Comparison of ENCODE assay signal across 1 cellular context in the genomic region with DNA sequence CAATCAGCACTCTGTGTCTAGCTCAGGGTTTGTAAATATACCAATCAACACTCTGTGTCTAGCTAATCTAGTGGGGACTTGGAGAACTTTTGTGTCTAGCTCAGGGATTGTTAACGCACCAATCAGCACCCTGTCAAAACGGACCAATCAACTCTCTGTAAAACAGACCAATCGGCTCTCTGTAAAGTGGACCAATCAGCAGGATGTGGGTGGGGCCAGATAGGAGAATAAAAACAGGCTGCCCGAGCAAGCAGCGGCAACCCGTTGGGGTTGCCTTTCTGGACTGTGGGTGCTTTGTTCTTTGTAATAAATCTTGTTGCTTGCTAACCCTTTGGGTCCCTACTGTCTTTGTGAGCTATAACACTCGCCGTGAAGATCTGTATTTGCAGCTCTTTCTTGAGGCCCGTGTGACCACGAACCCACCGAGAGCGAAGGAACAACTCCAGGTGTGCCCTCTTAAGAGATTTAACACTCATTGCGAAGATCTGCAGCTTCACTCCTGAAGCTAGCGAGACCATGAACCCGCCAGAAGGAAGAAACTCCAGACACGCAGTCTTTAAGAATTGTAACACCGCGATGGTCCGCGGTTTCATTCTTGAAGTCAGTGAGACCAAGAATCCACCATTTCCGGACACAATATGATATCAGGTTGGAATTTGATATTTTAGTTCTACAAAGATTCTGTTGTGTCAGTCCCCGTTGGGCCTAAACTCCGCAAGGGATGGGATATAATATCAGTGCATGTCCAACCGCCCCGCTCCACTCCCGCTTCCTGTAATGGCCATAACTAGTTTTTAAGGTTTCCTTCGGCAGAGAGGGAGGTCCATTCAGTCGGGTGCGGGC.
A peak's percentile ranks its signal among the peaks of the same experiment; 100 is the strongest.
TF ChIP-seq lines count a peak whose summit lies in the region.

No MANE protein-coding gene starts in this region.

TF ChIP-seq in K562, 482 proteins besides CTCF, POLR2A, EP300 and RAD21 (continued from another document and continues in another):
- TF ChIP-seq, protein P1, sequence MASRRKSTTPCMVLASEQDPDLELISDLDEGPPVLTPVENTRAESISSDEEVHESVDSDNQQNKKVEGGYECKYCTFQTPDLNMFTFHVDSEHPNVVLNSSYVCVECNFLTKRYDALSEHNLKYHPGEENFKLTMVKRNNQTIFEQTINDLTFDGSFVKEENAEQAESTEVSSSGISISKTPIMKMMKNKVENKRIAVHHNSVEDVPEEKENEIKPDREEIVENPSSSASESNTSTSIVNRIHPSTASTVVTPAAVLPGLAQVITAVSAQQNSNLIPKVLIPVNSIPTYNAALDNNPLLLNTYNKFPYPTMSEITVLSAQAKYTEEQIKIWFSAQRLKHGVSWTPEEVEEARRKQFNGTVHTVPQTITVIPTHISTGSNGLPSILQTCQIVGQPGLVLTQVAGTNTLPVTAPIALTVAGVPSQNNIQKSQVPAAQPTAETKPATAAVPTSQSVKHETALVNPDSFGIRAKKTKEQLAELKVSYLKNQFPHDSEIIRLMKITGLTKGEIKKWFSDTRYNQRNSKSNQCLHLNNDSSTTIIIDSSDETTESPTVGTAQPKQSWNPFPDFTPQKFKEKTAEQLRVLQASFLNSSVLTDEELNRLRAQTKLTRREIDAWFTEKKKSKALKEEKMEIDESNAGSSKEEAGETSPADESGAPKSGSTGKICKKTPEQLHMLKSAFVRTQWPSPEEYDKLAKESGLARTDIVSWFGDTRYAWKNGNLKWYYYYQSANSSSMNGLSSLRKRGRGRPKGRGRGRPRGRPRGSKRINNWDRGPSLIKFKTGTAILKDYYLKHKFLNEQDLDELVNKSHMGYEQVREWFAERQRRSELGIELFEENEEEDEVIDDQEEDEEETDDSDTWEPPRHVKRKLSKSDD (conservative IDR thresholded peaks at IDR 0.05; ENCODE audit: low read length): no peak
- TF ChIP-seq ZNF707 (CRISPR knock-in tag; conservative IDR thresholded peaks at IDR 0.05): no peak
- TF ChIP-seq CBX3 (IDR thresholded peaks at IDR 0.05; ENCODE audit: borderline replicate concordance in 1 of 2, low read length in 2 of 2): 0 out of 3 replicates have a peak, but pooled peaks of 1 of the 2 experiments have one; percentile 3
- no peak for TF ChIP-seq RBM17 (IDR thresholded peaks at IDR 0.05; ENCODE audit: borderline replicate concordance, low read depth, low read length)
- TF ChIP-seq NFXL1 (CRISPR knock-in tag; IDR thresholded peaks at IDR 0.05): no peak
- TF ChIP-seq, protein P2, sequence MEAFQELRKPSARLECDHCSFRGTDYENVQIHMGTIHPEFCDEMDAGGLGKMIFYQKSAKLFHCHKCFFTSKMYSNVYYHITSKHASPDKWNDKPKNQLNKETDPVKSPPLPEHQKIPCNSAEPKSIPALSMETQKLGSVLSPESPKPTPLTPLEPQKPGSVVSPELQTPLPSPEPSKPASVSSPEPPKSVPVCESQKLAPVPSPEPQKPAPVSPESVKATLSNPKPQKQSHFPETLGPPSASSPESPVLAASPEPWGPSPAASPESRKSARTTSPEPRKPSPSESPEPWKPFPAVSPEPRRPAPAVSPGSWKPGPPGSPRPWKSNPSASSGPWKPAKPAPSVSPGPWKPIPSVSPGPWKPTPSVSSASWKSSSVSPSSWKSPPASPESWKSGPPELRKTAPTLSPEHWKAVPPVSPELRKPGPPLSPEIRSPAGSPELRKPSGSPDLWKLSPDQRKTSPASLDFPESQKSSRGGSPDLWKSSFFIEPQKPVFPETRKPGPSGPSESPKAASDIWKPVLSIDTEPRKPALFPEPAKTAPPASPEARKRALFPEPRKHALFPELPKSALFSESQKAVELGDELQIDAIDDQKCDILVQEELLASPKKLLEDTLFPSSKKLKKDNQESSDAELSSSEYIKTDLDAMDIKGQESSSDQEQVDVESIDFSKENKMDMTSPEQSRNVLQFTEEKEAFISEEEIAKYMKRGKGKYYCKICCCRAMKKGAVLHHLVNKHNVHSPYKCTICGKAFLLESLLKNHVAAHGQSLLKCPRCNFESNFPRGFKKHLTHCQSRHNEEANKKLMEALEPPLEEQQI (IDR thresholded peaks at IDR 0.05): peak; percentile 40; the same call in 1 of the 2 replicates
- TF ChIP-seq, protein P3, sequence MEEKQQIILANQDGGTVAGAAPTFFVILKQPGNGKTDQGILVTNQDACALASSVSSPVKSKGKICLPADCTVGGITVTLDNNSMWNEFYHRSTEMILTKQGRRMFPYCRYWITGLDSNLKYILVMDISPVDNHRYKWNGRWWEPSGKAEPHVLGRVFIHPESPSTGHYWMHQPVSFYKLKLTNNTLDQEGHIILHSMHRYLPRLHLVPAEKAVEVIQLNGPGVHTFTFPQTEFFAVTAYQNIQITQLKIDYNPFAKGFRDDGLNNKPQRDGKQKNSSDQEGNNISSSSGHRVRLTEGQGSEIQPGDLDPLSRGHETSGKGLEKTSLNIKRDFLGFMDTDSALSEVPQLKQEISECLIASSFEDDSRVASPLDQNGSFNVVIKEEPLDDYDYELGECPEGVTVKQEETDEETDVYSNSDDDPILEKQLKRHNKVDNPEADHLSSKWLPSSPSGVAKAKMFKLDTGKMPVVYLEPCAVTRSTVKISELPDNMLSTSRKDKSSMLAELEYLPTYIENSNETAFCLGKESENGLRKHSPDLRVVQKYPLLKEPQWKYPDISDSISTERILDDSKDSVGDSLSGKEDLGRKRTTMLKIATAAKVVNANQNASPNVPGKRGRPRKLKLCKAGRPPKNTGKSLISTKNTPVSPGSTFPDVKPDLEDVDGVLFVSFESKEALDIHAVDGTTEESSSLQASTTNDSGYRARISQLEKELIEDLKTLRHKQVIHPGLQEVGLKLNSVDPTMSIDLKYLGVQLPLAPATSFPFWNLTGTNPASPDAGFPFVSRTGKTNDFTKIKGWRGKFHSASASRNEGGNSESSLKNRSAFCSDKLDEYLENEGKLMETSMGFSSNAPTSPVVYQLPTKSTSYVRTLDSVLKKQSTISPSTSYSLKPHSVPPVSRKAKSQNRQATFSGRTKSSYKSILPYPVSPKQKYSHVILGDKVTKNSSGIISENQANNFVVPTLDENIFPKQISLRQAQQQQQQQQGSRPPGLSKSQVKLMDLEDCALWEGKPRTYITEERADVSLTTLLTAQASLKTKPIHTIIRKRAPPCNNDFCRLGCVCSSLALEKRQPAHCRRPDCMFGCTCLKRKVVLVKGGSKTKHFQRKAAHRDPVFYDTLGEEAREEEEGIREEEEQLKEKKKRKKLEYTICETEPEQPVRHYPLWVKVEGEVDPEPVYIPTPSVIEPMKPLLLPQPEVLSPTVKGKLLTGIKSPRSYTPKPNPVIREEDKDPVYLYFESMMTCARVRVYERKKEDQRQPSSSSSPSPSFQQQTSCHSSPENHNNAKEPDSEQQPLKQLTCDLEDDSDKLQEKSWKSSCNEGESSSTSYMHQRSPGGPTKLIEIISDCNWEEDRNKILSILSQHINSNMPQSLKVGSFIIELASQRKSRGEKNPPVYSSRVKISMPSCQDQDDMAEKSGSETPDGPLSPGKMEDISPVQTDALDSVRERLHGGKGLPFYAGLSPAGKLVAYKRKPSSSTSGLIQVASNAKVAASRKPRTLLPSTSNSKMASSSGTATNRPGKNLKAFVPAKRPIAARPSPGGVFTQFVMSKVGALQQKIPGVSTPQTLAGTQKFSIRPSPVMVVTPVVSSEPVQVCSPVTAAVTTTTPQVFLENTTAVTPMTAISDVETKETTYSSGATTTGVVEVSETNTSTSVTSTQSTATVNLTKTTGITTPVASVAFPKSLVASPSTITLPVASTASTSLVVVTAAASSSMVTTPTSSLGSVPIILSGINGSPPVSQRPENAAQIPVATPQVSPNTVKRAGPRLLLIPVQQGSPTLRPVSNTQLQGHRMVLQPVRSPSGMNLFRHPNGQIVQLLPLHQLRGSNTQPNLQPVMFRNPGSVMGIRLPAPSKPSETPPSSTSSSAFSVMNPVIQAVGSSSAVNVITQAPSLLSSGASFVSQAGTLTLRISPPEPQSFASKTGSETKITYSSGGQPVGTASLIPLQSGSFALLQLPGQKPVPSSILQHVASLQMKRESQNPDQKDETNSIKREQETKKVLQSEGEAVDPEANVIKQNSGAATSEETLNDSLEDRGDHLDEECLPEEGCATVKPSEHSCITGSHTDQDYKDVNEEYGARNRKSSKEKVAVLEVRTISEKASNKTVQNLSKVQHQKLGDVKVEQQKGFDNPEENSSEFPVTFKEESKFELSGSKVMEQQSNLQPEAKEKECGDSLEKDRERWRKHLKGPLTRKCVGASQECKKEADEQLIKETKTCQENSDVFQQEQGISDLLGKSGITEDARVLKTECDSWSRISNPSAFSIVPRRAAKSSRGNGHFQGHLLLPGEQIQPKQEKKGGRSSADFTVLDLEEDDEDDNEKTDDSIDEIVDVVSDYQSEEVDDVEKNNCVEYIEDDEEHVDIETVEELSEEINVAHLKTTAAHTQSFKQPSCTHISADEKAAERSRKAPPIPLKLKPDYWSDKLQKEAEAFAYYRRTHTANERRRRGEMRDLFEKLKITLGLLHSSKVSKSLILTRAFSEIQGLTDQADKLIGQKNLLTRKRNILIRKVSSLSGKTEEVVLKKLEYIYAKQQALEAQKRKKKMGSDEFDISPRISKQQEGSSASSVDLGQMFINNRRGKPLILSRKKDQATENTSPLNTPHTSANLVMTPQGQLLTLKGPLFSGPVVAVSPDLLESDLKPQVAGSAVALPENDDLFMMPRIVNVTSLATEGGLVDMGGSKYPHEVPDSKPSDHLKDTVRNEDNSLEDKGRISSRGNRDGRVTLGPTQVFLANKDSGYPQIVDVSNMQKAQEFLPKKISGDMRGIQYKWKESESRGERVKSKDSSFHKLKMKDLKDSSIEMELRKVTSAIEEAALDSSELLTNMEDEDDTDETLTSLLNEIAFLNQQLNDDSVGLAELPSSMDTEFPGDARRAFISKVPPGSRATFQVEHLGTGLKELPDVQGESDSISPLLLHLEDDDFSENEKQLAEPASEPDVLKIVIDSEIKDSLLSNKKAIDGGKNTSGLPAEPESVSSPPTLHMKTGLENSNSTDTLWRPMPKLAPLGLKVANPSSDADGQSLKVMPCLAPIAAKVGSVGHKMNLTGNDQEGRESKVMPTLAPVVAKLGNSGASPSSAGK (IDR thresholded peaks at IDR 0.05): no peak
- TF ChIP-seq, protein P4, sequence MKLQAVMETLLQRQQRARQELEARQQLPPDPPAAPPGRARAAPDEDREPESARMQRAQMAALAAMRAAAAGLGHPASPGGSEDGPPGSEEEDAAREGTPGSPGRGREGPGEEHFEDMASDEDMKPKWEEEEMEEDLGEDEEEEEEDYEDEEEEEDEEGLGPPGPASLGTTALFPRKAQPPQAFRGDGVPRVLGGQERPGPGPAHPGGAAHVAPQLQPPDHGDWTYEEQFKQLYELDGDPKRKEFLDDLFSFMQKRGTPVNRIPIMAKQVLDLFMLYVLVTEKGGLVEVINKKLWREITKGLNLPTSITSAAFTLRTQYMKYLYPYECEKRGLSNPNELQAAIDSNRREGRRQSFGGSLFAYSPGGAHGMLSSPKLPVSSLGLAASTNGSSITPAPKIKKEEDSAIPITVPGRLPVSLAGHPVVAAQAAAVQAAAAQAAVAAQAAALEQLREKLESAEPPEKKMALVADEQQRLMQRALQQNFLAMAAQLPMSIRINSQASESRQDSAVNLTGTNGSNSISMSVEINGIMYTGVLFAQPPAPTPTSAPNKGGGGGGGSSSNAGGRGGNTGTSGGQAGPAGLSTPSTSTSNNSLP (IDR thresholded peaks at IDR 0.05; ENCODE audit: borderline replicate concordance, low read depth, low read length): no peak
- TF ChIP-seq TEAD1 (CRISPR knock-in tag; IDR thresholded peaks at IDR 0.05): no peak
- TF ChIP-seq FOS (IDR thresholded peaks at IDR 0.05; ENCODE audit: extremely low read depth, insufficient read length): no peak
- TF ChIP-seq HDAC3 (IDR thresholded peaks at IDR 0.05; ENCODE audit: borderline replicate concordance, partially characterized antibody): no peak
- TF ChIP-seq, protein P5, sequence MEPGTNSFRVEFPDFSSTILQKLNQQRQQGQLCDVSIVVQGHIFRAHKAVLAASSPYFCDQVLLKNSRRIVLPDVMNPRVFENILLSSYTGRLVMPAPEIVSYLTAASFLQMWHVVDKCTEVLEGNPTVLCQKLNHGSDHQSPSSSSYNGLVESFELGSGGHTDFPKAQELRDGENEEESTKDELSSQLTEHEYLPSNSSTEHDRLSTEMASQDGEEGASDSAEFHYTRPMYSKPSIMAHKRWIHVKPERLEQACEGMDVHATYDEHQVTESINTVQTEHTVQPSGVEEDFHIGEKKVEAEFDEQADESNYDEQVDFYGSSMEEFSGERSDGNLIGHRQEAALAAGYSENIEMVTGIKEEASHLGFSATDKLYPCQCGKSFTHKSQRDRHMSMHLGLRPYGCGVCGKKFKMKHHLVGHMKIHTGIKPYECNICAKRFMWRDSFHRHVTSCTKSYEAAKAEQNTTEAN (CRISPR knock-in tag; IDR thresholded peaks at IDR 0.05): 0 out of 2 replicates have a peak, but pooled peaks have one; percentile 13
- TF ChIP-seq ZNF280A (IDR thresholded peaks at IDR 0.05; ENCODE audit: low read depth, partially characterized antibody): no peak
- TF ChIP-seq, protein P6, sequence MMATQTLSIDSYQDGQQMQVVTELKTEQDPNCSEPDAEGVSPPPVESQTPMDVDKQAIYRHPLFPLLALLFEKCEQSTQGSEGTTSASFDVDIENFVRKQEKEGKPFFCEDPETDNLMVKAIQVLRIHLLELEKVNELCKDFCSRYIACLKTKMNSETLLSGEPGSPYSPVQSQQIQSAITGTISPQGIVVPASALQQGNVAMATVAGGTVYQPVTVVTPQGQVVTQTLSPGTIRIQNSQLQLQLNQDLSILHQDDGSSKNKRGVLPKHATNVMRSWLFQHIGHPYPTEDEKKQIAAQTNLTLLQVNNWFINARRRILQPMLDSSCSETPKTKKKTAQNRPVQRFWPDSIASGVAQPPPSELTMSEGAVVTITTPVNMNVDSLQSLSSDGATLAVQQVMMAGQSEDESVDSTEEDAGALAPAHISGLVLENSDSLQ (IDR thresholded peaks at IDR 0.05): no peak
- TF ChIP-seq ZFP91 (CRISPR knock-in tag; IDR thresholded peaks at IDR 0.05): no peak
- TF ChIP-seq CBX2 (IDR thresholded peaks at IDR 0.05; ENCODE audit: insufficient read depth, low read length, poor library complexity, severe bottlenecking): no peak
